Comparison of ENCODE assay signal across 8 cellular contexts in genomic region chr14:39174560-39175444, GRCh38. TPM values are rescaled to one million over a fixed set of nuclear protein-coding genes. Genes with fewer than 3 reads are reported as not detected.
DNase-seq lines count a peak whose midpoint lies in the region; ATAC-seq and TF ChIP-seq lines count a peak whose summit lies in the region.

TSS of gene PNN (plus strand) at chr14:39175254. CDS start at chr14:39175280, 26 bp downstream.

- in situ Hi-C loops in GM18951 (cut with MboI; ENCODE audit: low sequenced_read_pairs, unreplicated experiment) = no loop called here

- intact Hi-C loops in activated B cell treated with CpG ODN at 0.5 μM for 24 hours (cut with micrococcal nuclease) = loop anchor here (1.0 kb wide), 5 partner anchors 61 to 257 kb away; partner anchors contain the start of genes FBXO33, GEMIN2 and SEC23A

- no peaks in the 10 kb centered on the region for H3K27me3 Mint-ChIP-seq in activated B cell treated with CpG ODN at 0.5 μM for 24 hours
- peaks cover 13 to 25% (median 18%) of the 10 kb centered on the region in 3 donors for H3K27me3 Mint-ChIP-seq in immature natural killer cell (ENCODE audit: low read depth in 3 of 3)

- TF ChIP-seq POLR2A in GM18951 (IDR thresholded peaks at IDR 0.05; ENCODE audit: extremely low read depth, insufficient read depth, insufficient read length) = peak; percentile 92

- peak; percentile 93 for ATAC-seq in HG03196 (IDR thresholded peaks at IDR 0.05; ENCODE audit: unreplicated experiment)
- ATAC-seq in activated B cell treated with CpG ODN at 0.5 μM for 24 hours (ENCODE audit: low read depth) = peak; percentile 82

- DNase-seq in AG08395 (ENCODE audit: low spot score) (peak; percentile 97), NCI-H345 (lab: John Stamatoyannopoulos, UW) (peak; percentile 99), activated B cell treated with CpG ODN at 0.5 μM for 24 hours (peak; percentile 87), caudate nucleus (lab: John Stamatoyannopoulos, UW) (peak; percentile 73 to 99 (median 97)), immature natural killer cell (peak; percentile 97), smooth muscle cell of the brain vasculature (ENCODE audit: low read depth, low spot score) (peak; percentile 99)

- H3K27ac ChIP-seq in caudate nucleus (ENCODE audit: low read depth, low read length) = peak within 1 kb of the TSS; percentile 92

- H3K27ac Mint-ChIP-seq in activated B cell treated with CpG ODN at 0.5 μM for 24 hours (peak within 1 kb of the TSS; percentile 99), immature natural killer cell (peak within 1 kb of the TSS; percentile 98 to 100 (median 99))

- peaks cover 41% of the 10 kb centered on the region for H3K4me1 Mint-ChIP-seq in activated B cell treated with CpG ODN at 0.5 μM for 24 hours
- peaks cover 47 to 59% of the 10 kb centered on the region in 2 donors for H3K4me1 Mint-ChIP-seq in immature natural killer cell

- H3K9me3 Mint-ChIP-seq in activated B cell treated with CpG ODN at 0.5 μM for 24 hours (no peaks in the 10 kb centered on the region), immature natural killer cell (no peaks in the 10 kb centered on the region)

- H3K36me3 Mint-ChIP-seq in activated B cell treated with CpG ODN at 0.5 μM for 24 hours (ENCODE audit: low read depth) (peaks cover 40% of the 10 kb centered on the region), immature natural killer cell (peaks cover 15 to 26% (median 17%) of the 10 kb centered on the region in 3 donors)

- H3K4me3 Mint-ChIP-seq in activated B cell treated with CpG ODN at 0.5 μM for 24 hours (peak within 1 kb of the TSS; percentile 99), immature natural killer cell (peak within 1 kb of the TSS; percentile 97 to 100 (median 99))

- TF ChIP-seq CTCF in activated B cell treated with CpG ODN at 0.5 μM for 24 hours (IDR thresholded peaks at IDR 0.05) = no peak

- CTCF ChIA-PET in activated B cell treated with CpG ODN at 0.5 μM for 24 hours (lab: Charles Lee) = no interaction called here

- POLR2A ChIA-PET in activated B cell treated with CpG ODN at 0.5 μM for 24 hours (lab: Charles Lee) = interaction anchor here (0.6 to 2.4 kb wide), 15 partner anchors 9 to 260 kb away, joined by 3 to 45 read pairs (median 4); partner anchors contain the start of genes FBXO33, GEMIN2 and SEC23A

RNA-seq across cellular contexts. Expression of gene PNN, which starts in this region (rescaled TPM):
- 102 and 109 TPM in 2 replicates for total RNA-seq in activated B cell treated with CpG ODN at 0.5 μM for 24 hours
- 10 to 100 TPM in 2 of 3 donors, 1 to 10 TPM in 1; 9.5 to 34.7 (median 17.1) TPM for polyA plus RNA-seq in immature natural killer cell

Comparison
In these comparisons a context has a peak if more than half of its experiments do, and no peak if none do; other contexts are left out.
1. Peak in every context shown above with its lines: DNase-seq, ATAC-seq and H3K27ac ChIP-seq.